ENCODE assay signal across 15 cellular contexts in genomic region chr10:128061306-128062300, GRCh38.
DNase-seq lines count a peak whose midpoint lies in the region; ATAC-seq and TF ChIP-seq lines count a peak whose summit lies in the region.
"Had no signal": no experiment of that assay in that cellular context is flagged by ENCODE, and none has a peak within 500 bp of the region (broad histone marks: within the 10 kb centered on the region; RNA-seq: fewer than 3 reads in every experiment).

No MANE protein-coding gene starts in this region.

- H3K36me3 ChIP-seq in Karpas-422 (ENCODE audit: insufficient read depth, low read length): peaks cover 12% of the 10 kb centered on the region; the same call in 1 of the 2 replicates

- peaks cover 44% of the 10 kb centered on the region for H3K4me1 Mint-ChIP-seq in T-helper 1 cell treated with Interleukin-12 subunit alpha and Interleukin-12 subunit beta and Interleukin-4 antibody, amounts not matched to agents 30 μg/mL and 1 μg/mL, for 36 hours (ENCODE audit: low read depth)
- peaks cover 27% of the 10 kb centered on the region for H3K4me1 Mint-ChIP-seq in nephron progenitor cell

- no peaks in the 10 kb centered on the region for H3K79me2 ChIP-seq in Karpas-422 (ENCODE audit: low read length)

- H3K4me1 ChIP-seq in Karpas-422 (ENCODE audit: low read length): peaks cover 77% of the 10 kb centered on the region

- peak overlapping the region; percentile 73 for H3K9ac ChIP-seq in Karpas-422 (ENCODE audit: low read length)
- H3K9ac ChIP-seq: GM23248 had no signal

- DNase-seq in T-helper 1 cell: no peak
- no peak for DNase-seq in Karpas-422
- DNase-seq in caudate nucleus (lab: John Stamatoyannopoulos, UW): no peak
- DNase-seq in nephron progenitor cell: no peak
- DNase-seq in DMS53 treated with DMSO at 0.1 percent for 48 hours (lab: John Stamatoyannopoulos, UW; ENCODE audit: unreplicated experiment): no peak
- no peak for DNase-seq in GM10266 (ENCODE audit: extremely low spot score)
- DNase-seq: activated CD4-positive, alpha-beta T cell treated with anti-CD3 and anti-CD28 coated beads, Interleukin-2, amount 50 U/mL, for 1 hour; GM23248; mammary epithelial cell; NCI-H1417; NCI-H524 had no signal

- peak overlapping the region; percentile 97 for H3K27ac ChIP-seq in Karpas-422 (ENCODE audit: low read length)
- peak overlapping the region; percentile 8 for H3K27ac ChIP-seq in caudate nucleus (ENCODE audit: low read depth, low read length)
- H3K27ac ChIP-seq: 22Rv1, GM23248, SK-N-MC had no signal

- H3K4me3 Mint-ChIP-seq in T-helper 1 cell treated with Interleukin-12 subunit alpha and Interleukin-12 subunit beta and Interleukin-4 antibody, amounts not matched to agents 30 μg/mL and 1 μg/mL, for 36 hours: no peak overlapping the region
- peak overlapping the region; percentile 6 for H3K4me3 Mint-ChIP-seq in nephron progenitor cell

- TF ChIP-seq CTCF in nephron progenitor cell (IDR thresholded peaks at IDR 0.05): no peak
- TF ChIP-seq CTCF in GM10266 (IDR thresholded peaks at IDR 0.05; ENCODE audit: control insufficient read depth, insufficient read depth, low read depth, missing control alignments): no peak

- H3K4me2 ChIP-seq in Karpas-422 (ENCODE audit: low read depth, low read length, poor library complexity, severe bottlenecking): peak overlapping the region; percentile 75

- no peaks in the 10 kb centered on the region for H3K27me3 ChIP-seq in Karpas-422 (ENCODE audit: low read length)

- peaks cover 41% of the 10 kb centered on the region for H3K36me3 Mint-ChIP-seq in T-helper 1 cell treated with Interleukin-12 subunit alpha and Interleukin-12 subunit beta and Interleukin-4 antibody, amounts not matched to agents 30 μg/mL and 1 μg/mL, for 36 hours (ENCODE audit: low read depth)
- H3K36me3 Mint-ChIP-seq in nephron progenitor cell (ENCODE audit: low read depth): no peaks in the 10 kb centered on the region

- H4K20me1 ChIP-seq in Karpas-422 (ENCODE audit: insufficient read depth, low read depth, low read length): no peaks in the 10 kb centered on the region

- peak overlapping the region; percentile 91 for H3K27ac Mint-ChIP-seq in T-helper 1 cell treated with Interleukin-12 subunit alpha and Interleukin-12 subunit beta and Interleukin-4 antibody, amounts not matched to agents 30 μg/mL and 1 μg/mL, for 36 hours
- H3K27ac Mint-ChIP-seq in nephron progenitor cell: peak overlapping the region; percentile 24

- H3K4me3 ChIP-seq in Karpas-422 (ENCODE audit: low read length): peak overlapping the region; percentile 65; the same call in 1 of the 2 replicates
- H3K4me3 ChIP-seq: GM23248, SK-N-MC had no signal

- no peak for ATAC-seq in GM18517 (IDR thresholded peaks at IDR 0.05; ENCODE audit: unreplicated experiment)

- no peaks in the 10 kb centered on the region for H3K27me3 Mint-ChIP-seq in T-helper 1 cell treated with Interleukin-12 subunit alpha and Interleukin-12 subunit beta and Interleukin-4 antibody, amounts not matched to agents 30 μg/mL and 1 μg/mL, for 36 hours (ENCODE audit: low read depth)
- peaks cover 9% of the 10 kb centered on the region for H3K27me3 Mint-ChIP-seq in nephron progenitor cell (ENCODE audit: low read depth, poor library complexity)

- no peaks in the 10 kb centered on the region for H3K9me3 ChIP-seq in Karpas-422 (ENCODE audit: low read length)

- H2AFZ ChIP-seq in Karpas-422 (ENCODE audit: low read length): 0 out of 2 replicates have a peak overlapping the region, but pooled peaks have one; percentile 4
- H2AFZ ChIP-seq: GM23248 had no signal

- H3K9me3 Mint-ChIP-seq in T-helper 1 cell treated with Interleukin-12 subunit alpha and Interleukin-12 subunit beta and Interleukin-4 antibody, amounts not matched to agents 30 μg/mL and 1 μg/mL, for 36 hours: no peaks in the 10 kb centered on the region
- H3K9me3 Mint-ChIP-seq in nephron progenitor cell: no peaks in the 10 kb centered on the region

- H3K9me2 ChIP-seq in Karpas-422 (replicated peaks; ENCODE audit: insufficient read depth, low read length): no peaks in the 10 kb centered on the region
